1 cellular context compared by ENCODE assay signal in genomic region chr12:89384750-89385273, GRCh38.
TF ChIP-seq lines count a peak whose summit lies in the region.

No MANE protein-coding gene starts in this region.

TF ChIP-seq in HepG2, 621 proteins besides CTCF, POLR2A, EP300 and RAD21 (continued from another document):
- TF ChIP-seq, protein P1, sequence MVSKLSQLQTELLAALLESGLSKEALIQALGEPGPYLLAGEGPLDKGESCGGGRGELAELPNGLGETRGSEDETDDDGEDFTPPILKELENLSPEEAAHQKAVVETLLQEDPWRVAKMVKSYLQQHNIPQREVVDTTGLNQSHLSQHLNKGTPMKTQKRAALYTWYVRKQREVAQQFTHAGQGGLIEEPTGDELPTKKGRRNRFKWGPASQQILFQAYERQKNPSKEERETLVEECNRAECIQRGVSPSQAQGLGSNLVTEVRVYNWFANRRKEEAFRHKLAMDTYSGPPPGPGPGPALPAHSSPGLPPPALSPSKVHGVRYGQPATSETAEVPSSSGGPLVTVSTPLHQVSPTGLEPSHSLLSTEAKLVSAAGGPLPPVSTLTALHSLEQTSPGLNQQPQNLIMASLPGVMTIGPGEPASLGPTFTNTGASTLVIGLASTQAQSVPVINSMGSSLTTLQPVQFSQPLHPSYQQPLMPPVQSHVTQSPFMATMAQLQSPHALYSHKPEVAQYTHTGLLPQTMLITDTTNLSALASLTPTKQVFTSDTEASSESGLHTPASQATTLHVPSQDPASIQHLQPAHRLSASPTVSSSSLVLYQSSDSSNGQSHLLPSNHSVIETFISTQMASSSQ (IDR thresholded peaks at IDR 0.05; ENCODE audit: low read depth) = no peak
- TF ChIP-seq, protein P1 (CRISPR knock-in tag; IDR thresholded peaks at IDR 0.05; ENCODE audit: borderline replicate concordance) = no peak
- TF ChIP-seq RARA (CRISPR knock-in tag; IDR thresholded peaks at IDR 0.05) (peak; percentile 17; the same call in 1 of the 2 replicates), FOXA1 (IDR thresholded peaks at IDR 0.05) (no peak), FOXA1 (CRISPR knock-in tag; IDR thresholded peaks at IDR 0.05) (0 out of 2 replicates have a peak, but pooled peaks have one; percentile 20), MED1 (CRISPR knock-in tag; IDR thresholded peaks at IDR 0.05) (0 out of 2 replicates have a peak, but pooled peaks have one; percentile 31)
